Comparison of ENCODE assay signal across 2 cellular contexts in genomic region chr16:67748791-67749282, GRCh38.
TF ChIP-seq lines count a peak whose summit lies in the region.

No MANE protein-coding gene starts in this region.

TF ChIP-seq in IMR-90, 13 proteins besides CTCF, POLR2A, EP300 and RAD21:
- TF ChIP-seq MXI1 (IDR thresholded peaks at IDR 0.05; ENCODE audit: borderline replicate concordance, low read depth, low read length) (no peak), FOS (IDR thresholded peaks at IDR 0.05; ENCODE audit: low read depth, low read length) (no peak), CHD1 (IDR thresholded peaks at IDR 0.05; ENCODE audit: low read depth, low read length) (no peak), RCOR1 (IDR thresholded peaks at IDR 0.05; ENCODE audit: insufficient replicate concordance, low read length) (no peak), ELK1 (IDR thresholded peaks at IDR 0.05; ENCODE audit: borderline replicate concordance, low read depth, low read length) (no peak), MAZ (IDR thresholded peaks at IDR 0.05; ENCODE audit: borderline replicate concordance, low read depth, low read length) (no peak), MAFK (IDR thresholded peaks at IDR 0.05; ENCODE audit: low read depth, low read length) (no peak), CEBPB (IDR thresholded peaks at IDR 0.05; ENCODE audit: low read depth, low read length) (no peak), SMC3 (IDR thresholded peaks at IDR 0.05; ENCODE audit: low read depth, low read length) (no peak), BHLHE40 (IDR thresholded peaks at IDR 0.05; ENCODE audit: low read depth, low read length) (no peak), NFE2L2 (IDR thresholded peaks at IDR 0.05; ENCODE audit: low read depth, low read length) (no peak)

TF ChIP-seq in HepG2, 621 proteins besides CTCF, POLR2A, EP300 and RAD21:
- TF ChIP-seq, protein P1, sequence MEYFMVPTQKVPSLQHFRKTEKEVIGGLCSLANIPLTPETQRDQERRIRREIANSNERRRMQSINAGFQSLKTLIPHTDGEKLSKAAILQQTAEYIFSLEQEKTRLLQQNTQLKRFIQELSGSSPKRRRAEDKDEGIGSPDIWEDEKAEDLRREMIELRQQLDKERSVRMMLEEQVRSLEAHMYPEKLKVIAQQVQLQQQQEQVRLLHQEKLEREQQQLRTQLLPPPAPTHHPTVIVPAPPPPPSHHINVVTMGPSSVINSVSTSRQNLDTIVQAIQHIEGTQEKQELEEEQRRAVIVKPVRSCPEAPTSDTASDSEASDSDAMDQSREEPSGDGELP (IDR thresholded peaks at IDR 0.05; ENCODE audit: borderline replicate concordance, low read depth): no peak
- TF ChIP-seq KDM5B (CRISPR knock-in tag; IDR thresholded peaks at IDR 0.05; ENCODE audit: borderline replicate concordance) (no peak), ZNF552 (CRISPR knock-in tag; IDR thresholded peaks at IDR 0.05; ENCODE audit: borderline replicate concordance) (no peak), SETDB1 (CRISPR knock-in tag; IDR thresholded peaks at IDR 0.05; ENCODE audit: borderline replicate concordance) (no peak), FOXM1 (CRISPR knock-in tag; IDR thresholded peaks at IDR 0.05) (no peak), ZBTB8A (CRISPR knock-in tag; IDR thresholded peaks at IDR 0.05; ENCODE audit: borderline replicate concordance, low read depth) (no peak), ZNF362 (CRISPR knock-in tag; IDR thresholded peaks at IDR 0.05; ENCODE audit: borderline replicate concordance) (no peak), SIX1 (CRISPR knock-in tag; IDR thresholded peaks at IDR 0.05; ENCODE audit: borderline replicate concordance) (no peak), CREM (IDR thresholded peaks at IDR 0.05) (no peak), CREM (CRISPR knock-in tag; IDR thresholded peaks at IDR 0.05) (no peak), ZNF780A (CRISPR knock-in tag; IDR thresholded peaks at IDR 0.05) (no peak)
- TF ChIP-seq, protein P2, sequence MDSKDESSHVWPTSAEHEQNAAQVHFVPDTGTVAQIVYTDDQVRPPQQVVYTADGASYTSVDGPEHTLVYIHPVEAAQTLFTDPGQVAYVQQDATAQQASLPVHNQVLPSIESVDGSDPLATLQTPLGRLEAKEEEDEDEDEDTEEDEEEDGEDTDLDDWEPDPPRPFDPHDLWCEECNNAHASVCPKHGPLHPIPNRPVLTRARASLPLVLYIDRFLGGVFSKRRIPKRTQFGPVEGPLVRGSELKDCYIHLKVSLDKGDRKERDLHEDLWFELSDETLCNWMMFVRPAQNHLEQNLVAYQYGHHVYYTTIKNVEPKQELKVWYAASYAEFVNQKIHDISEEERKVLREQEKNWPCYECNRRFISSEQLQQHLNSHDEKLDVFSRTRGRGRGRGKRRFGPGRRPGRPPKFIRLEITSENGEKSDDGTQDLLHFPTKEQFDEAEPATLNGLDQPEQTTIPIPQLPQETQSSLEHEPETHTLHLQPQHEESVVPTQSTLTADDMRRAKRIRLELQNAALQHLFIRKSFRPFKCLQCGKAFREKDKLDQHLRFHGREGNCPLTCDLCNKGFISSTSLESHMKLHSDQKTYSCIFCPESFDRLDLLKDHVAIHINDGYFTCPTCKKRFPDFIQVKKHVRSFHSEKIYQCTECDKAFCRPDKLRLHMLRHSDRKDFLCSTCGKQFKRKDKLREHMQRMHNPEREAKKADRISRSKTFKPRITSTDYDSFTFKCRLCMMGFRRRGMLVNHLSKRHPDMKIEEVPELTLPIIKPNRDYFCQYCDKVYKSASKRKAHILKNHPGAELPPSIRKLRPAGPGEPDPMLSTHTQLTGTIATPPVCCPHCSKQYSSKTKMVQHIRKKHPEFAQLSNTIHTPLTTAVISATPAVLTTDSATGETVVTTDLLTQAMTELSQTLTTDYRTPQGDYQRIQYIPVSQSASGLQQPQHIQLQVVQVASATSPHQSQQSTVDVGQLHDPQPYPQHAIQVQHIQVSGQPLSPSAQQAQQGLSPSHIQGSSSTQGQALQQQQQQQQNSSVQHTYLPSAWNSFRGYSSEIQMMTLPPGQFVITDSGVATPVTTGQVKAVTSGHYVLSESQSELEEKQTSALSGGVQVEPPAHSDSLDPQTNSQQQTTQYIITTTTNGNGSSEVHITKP (CRISPR knock-in tag; IDR thresholded peaks at IDR 0.05; ENCODE audit: low read depth): no peak
